Comparison of ENCODE assay signal across 9 cellular contexts in the genomic region with DNA sequence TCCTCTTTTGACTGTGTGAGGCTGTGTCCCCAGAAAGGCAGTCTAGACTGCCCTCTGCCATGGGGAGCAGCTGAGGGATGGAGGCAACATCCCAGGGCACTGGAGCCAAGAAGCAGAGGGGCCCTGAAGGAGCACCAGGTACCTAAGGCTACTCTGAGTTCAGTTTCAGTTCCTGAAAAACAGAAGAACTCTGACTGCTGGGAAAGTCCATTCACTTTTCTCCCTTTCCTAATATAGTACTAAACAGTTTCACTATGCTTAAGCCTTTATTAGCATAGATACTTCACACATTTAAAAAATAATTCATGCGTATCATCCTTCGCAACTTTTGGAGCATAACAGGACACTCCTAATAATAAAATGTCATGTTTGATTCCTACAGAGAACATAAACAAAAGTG.
DNase-seq lines count a peak whose midpoint lies in the region; ATAC-seq lines count a peak whose summit lies in the region.
"Had no signal": no experiment of that assay in that cellular context is flagged by ENCODE, and none has a peak within 500 bp of the region (broad histone marks: within the 10 kb centered on the region; RNA-seq: fewer than 3 reads in every experiment).

No MANE protein-coding gene starts in this region.

- H3K9me3 Mint-ChIP-seq in stimulated activated effector memory CD8-positive, alpha-beta T cell treated with anti-CD3 and anti-CD28 coated beads, Interleukin-12 subunit alpha, Interleukin-12 subunit beta, amount 100 ng/mL, for 72 hours: no peaks in the 10 kb centered on the region

- no peaks in the 10 kb centered on the region for H3K36me3 Mint-ChIP-seq in stimulated activated effector memory CD8-positive, alpha-beta T cell treated with anti-CD3 and anti-CD28 coated beads, Interleukin-12 subunit alpha, Interleukin-12 subunit beta, amount 100 ng/mL, for 72 hours

- no peak overlapping the region for H3K27ac Mint-ChIP-seq in stimulated activated effector memory CD8-positive, alpha-beta T cell treated with anti-CD3 and anti-CD28 coated beads, Interleukin-12 subunit alpha, Interleukin-12 subunit beta, amount 100 ng/mL, for 72 hours

- H3K4me1 Mint-ChIP-seq in stimulated activated effector memory CD8-positive, alpha-beta T cell treated with anti-CD3 and anti-CD28 coated beads, Interleukin-12 subunit alpha, Interleukin-12 subunit beta, amount 100 ng/mL, for 72 hours: no peaks in the 10 kb centered on the region

- H3K4me3 Mint-ChIP-seq in stimulated activated effector memory CD8-positive, alpha-beta T cell treated with anti-CD3 and anti-CD28 coated beads, Interleukin-12 subunit alpha, Interleukin-12 subunit beta, amount 100 ng/mL, for 72 hours: no peak overlapping the region

- DNase-seq in stimulated activated effector memory CD8-positive, alpha-beta T cell treated with anti-CD3 and anti-CD28 coated beads, Interleukin-12 subunit alpha, Interleukin-12 subunit beta, amount 100 ng/mL, for 72 hours (ENCODE audit: low spot score in 2 of 2): no peak
- DNase-seq in D341Med (ENCODE audit: low spot score) (no peak), HuH-7 (ENCODE audit: low spot score) (no peak)
- no peak for DNase-seq in activated CD4-positive, alpha-beta T cell treated with anti-CD3 and anti-CD28 coated beads, Interleukin-2, amount 50 U/mL, for 48 hours
- DNase-seq: nucleus accumbens; stimulated activated CD4-positive, alpha-beta T cell treated with anti-CD3 and anti-CD28 coated beads, Interleukin-4, amount 100 ng/mL, for 1 hour had no signal

- ATAC-seq in GM19043 (IDR thresholded peaks at IDR 0.05; ENCODE audit: low read depth, unreplicated experiment): peak; percentile 94
- peak; percentile 75 for ATAC-seq in HG02623 (IDR thresholded peaks at IDR 0.05; ENCODE audit: unreplicated experiment)
- peak; percentile 93 for ATAC-seq in HG03460 (IDR thresholded peaks at IDR 0.05; ENCODE audit: unreplicated experiment)
- ATAC-seq in stimulated activated effector memory CD8-positive, alpha-beta T cell treated with anti-CD3 and anti-CD28 coated beads, Interleukin-12 subunit alpha, Interleukin-12 subunit beta, amount 100 ng/mL, for 72 hours: peak; percentile 28

Comparison
In these comparisons a context has a peak if more than half of its experiments do, and no peak if none do; other contexts are left out.
1. ATAC-seq: peak in every context shown above with its lines; median percentile 94 in GM19043; 93 in HG03460; 75 in HG02623; 28 in stimulated activated effector memory CD8-positive, alpha-beta T cell treated with anti-CD3 and anti-CD28 coated beads, Interleukin-12 subunit alpha, Interleukin-12 subunit beta, amount 100 ng/mL, for 72 hours.